In the genomic region with DNA sequence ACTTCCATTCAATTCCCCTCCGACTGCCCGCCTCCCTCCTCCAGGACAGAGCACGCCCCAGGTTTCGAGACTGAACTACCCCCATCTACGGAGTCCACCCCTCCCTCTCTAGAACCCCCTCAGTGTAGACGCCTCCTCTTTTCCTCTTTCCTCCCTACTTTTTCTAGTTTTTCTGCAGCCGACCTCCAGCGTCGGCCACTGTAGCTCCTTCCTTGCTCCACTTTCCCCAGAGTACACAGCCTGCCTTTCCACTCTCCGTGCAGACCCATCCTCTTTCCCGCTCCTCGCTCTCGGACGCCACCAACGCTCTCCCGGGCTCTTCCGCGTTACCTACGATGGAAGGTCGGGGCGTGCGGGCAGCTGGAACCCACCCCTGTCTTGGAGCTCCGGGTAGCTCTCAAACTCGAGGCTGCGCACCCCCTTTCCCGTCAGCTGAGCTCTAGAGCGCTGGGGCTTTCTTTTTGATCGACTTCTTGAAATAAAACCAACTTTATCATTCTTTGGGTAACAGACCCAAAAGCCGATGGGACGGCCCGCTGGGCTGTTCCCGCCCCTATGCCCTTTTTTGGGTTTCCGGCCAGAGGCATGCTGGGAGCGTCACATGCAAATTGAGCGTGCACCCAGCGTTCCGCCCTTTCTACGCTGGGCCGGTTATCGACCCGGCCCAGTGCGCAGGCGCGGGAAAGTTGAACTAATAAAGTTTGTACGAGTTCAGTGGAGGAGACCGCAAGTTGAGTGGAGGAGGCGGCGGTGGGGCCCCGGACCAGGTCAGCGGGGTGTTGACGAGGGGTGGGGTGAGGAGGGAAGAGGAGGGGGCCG, we compare ENCODE assay signal across 1 cellular context.
TF ChIP-seq lines count a peak whose summit lies in the region.

TSS of gene BCL2L12 (plus strand) at position 633 of the 819 bp plus-strand sequence. CDS start 760 bp downstream, outside the sequence.
A gene with protein sequence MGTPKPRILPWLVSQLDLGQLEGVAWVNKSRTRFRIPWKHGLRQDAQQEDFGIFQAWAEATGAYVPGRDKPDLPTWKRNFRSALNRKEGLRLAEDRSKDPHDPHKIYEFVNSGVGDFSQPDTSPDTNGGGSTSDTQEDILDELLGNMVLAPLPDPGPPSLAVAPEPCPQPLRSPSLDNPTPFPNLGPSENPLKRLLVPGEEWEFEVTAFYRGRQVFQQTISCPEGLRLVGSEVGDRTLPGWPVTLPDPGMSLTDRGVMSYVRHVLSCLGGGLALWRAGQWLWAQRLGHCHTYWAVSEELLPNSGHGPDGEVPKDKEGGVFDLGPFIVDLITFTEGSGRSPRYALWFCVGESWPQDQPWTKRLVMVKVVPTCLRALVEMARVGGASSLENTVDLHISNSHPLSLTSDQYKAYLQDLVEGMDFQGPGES (minus strand): TSS at position 557 of the 819 bp plus-strand sequence. CDS start 1,019 bp downstream, outside the sequence.

TF ChIP-seq in HepG2, 621 proteins besides CTCF, POLR2A, EP300 and RAD21 (continued from another document and continues in another):
- TF ChIP-seq, protein P1, sequence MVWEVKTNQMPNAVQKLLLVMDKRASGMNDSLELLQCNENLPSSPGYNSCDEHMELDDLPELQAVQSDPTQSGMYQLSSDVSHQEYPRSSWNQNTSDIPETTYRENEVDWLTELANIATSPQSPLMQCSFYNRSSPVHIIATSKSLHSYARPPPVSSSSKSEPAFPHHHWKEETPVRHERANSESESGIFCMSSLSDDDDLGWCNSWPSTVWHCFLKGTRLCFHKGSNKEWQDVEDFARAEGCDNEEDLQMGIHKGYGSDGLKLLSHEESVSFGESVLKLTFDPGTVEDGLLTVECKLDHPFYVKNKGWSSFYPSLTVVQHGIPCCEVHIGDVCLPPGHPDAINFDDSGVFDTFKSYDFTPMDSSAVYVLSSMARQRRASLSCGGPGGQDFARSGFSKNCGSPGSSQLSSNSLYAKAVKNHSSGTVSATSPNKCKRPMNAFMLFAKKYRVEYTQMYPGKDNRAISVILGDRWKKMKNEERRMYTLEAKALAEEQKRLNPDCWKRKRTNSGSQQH (CRISPR knock-in tag; IDR thresholded peaks at IDR 0.05; ENCODE audit: low read depth), result peak; percentile 90; the same call in 1 of the 2 replicates
- TF ChIP-seq HNRNPK (IDR thresholded peaks at IDR 0.05; ENCODE audit: low read depth, low read length, poor library complexity, severe bottlenecking) (peak; percentile 80), ZMYM4 (CRISPR knock-in tag; IDR thresholded peaks at IDR 0.05) (0 out of 2 replicates have a peak, but pooled peaks have one; percentile 22), ZNF318 (CRISPR knock-in tag; IDR thresholded peaks at IDR 0.05) (no peak), ELF1 (CRISPR knock-in tag; IDR thresholded peaks at IDR 0.05) (peak; percentile 86), NFKBIZ (CRISPR knock-in tag; IDR thresholded peaks at IDR 0.05) (peak; percentile 47; the same call in 1 of the 2 replicates), SP1 (IDR thresholded peaks at IDR 0.05) (no peak), SP1 (CRISPR knock-in tag; IDR thresholded peaks at IDR 0.05) (peak; percentile 71), MYC (CRISPR knock-in tag; IDR thresholded peaks at IDR 0.05; ENCODE audit: borderline replicate concordance) (peak; percentile 66; the same call in 1 of the 2 replicates), GTF3A (CRISPR knock-in tag; conservative IDR thresholded peaks at IDR 0.05) (no peak), ZNF235 (CRISPR knock-in tag; IDR thresholded peaks at IDR 0.05; ENCODE audit: borderline replicate concordance) (no peak), ZNF432 (CRISPR knock-in tag; IDR thresholded peaks at IDR 0.05; ENCODE audit: borderline replicate concordance) (no peak), CREM (IDR thresholded peaks at IDR 0.05) (peak; percentile 65), CREM (CRISPR knock-in tag; IDR thresholded peaks at IDR 0.05) (no peak), HMG20B (CRISPR knock-in tag; conservative IDR thresholded peaks at IDR 0.05) (no peak), YY1 (IDR thresholded peaks at IDR 0.05; ENCODE audit: insufficient read depth, insufficient replicate concordance, low read depth, low read length) (peak; percentile 11), ZNF20 (CRISPR knock-in tag; IDR thresholded peaks at IDR 0.05) (no peak), GMEB1 (CRISPR knock-in tag; IDR thresholded peaks at IDR 0.05; ENCODE audit: borderline replicate concordance) (peak; percentile 99), XRCC5 (optimal IDR thresholded peaks at IDR 0.05; ENCODE audit: low read length) (peak; percentile 37)
- TF ChIP-seq, protein P2, sequence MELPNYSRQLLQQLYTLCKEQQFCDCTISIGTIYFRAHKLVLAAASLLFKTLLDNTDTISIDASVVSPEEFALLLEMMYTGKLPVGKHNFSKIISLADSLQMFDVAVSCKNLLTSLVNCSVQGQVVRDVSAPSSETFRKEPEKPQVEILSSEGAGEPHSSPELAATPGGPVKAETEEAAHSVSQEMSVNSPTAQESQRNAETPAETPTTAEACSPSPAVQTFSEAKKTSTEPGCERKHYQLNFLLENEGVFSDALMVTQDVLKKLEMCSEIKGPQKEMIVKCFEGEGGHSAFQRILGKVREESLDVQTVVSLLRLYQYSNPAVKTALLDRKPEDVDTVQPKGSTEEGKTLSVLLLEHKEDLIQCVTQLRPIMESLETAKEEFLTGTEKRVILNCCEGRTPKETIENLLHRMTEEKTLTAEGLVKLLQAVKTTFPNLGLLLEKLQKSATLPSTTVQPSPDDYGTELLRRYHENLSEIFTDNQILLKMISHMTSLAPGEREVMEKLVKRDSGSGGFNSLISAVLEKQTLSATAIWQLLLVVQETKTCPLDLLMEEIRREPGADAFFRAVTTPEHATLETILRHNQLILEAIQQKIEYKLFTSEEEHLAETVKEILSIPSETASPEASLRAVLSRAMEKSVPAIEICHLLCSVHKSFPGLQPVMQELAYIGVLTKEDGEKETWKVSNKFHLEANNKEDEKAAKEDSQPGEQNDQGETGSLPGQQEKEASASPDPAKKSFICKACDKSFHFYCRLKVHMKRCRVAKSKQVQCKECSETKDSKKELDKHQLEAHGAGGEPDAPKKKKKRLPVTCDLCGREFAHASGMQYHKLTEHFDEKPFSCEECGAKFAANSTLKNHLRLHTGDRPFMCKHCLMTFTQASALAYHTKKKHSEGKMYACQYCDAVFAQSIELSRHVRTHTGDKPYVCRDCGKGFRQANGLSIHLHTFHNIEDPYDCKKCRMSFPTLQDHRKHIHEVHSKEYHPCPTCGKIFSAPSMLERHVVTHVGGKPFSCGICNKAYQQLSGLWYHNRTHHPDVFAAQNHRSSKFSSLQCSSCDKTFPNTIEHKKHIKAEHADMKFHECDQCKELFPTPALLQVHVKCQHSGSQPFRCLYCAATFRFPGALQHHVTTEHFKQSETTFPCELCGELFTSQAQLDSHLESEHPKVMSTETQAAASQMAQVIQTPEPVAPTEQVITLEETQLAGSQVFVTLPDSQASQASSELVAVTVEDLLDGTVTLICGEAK (IDR thresholded peaks at IDR 0.05), result peak; percentile 96
- TF ChIP-seq, protein P2 (CRISPR knock-in tag; IDR thresholded peaks at IDR 0.05), result peak; percentile 100
